Comparison of ENCODE assay signal across 8 cellular contexts in the genomic region with DNA sequence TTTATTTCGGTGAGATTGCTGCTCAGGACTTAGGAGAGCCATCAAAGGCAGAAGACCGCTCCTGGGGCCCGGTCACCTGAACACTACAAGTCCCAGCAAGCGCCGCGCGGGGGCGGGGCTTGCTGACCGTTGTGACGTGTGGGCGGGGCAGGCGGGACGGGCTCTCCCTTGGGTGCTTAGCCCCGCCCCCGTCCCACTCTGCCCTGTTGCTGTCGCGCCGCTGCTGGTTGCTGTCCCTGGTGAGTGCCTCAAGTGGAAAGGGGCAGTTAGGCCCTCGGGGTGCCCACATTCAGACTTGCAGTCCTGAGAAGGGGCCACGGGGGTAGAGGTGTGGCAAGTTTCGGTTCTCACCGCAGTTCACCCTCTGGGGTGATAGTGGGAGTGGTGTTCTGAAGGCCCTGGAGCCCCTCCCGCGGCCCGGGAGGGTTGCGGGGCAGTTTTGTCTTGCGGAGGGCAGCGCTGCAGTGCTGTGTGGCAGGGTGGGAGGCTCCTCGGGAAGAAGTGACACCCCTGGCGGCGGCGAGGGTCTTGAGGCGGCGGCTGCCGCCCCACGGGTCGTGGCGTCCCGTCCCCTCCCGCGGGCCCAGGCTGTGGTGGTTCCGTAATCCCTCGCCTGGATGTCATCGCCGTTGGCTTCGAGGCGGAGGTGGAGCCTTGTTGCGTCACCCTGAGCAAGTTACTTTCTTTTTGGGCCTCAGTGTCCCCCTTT. TPM values are rescaled to one million over a fixed set of nuclear protein-coding genes. Genes with fewer than 3 reads are reported as not detected.
A peak's percentile ranks its signal among the peaks of the same experiment; 100 is the strongest.
DNase-seq lines count a peak whose midpoint lies in the region; ATAC-seq lines count a peak whose summit lies in the region.

A gene with protein sequence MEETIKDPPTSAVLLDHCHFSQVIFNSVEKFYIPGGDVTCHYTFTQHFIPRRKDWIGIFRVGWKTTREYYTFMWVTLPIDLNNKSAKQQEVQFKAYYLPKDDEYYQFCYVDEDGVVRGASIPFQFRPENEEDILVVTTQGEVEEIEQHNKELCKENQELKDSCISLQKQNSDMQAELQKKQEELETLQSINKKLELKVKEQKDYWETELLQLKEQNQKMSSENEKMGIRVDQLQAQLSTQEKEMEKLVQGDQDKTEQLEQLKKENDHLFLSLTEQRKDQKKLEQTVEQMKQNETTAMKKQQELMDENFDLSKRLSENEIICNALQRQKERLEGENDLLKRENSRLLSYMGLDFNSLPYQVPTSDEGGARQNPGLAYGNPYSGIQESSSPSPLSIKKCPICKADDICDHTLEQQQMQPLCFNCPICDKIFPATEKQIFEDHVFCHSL (plus strand): TSS at position 196 of the 709 bp plus-strand sequence. CDS start 10,673 bp downstream, outside the sequence.

- under 1% methylated on average over 48 of the region's 48 CpGs for WGBS in mesenchymal stem cell

- peak within 1 kb of the TSS in 1 of 2 experiments; percentile 92 for H3K14ac ChIP-seq in mesenchymal stem cell (ENCODE audit: low read length in 2 of 2)

- H3K36me3 ChIP-seq in effector memory CD4-positive, alpha-beta T cell (ENCODE audit: control insufficient read depth, insufficient read depth, low read length): no peaks in the 10 kb centered on the region
- H3K36me3 ChIP-seq in mesenchymal stem cell (ENCODE audit: control insufficient read depth in 1 of 2, insufficient read depth in 2 of 2, low read depth in 1 of 2, low read length in 2 of 2): peaks cover 0 to 2% of the 10 kb centered on the region in 2 experiments

- no peaks in the 10 kb centered on the region for H3K27me3 ChIP-seq in effector memory CD4-positive, alpha-beta T cell (replicated peaks; ENCODE audit: control insufficient read depth, insufficient read depth, low read length, poor library complexity, severe bottlenecking)
- H3K27me3 ChIP-seq in mesenchymal stem cell (ENCODE audit: control insufficient read depth in 1 of 2, insufficient read depth in 1 of 2, low read length in 2 of 2): no peaks in the 10 kb centered on the region

- H2BK5ac ChIP-seq in mesenchymal stem cell (ENCODE audit: low read depth, low read length, poor library complexity, severe bottlenecking): peak within 1 kb of the TSS; percentile 52

- peaks cover 20% of the 10 kb centered on the region for H3K79me1 ChIP-seq in mesenchymal stem cell (replicated peaks; ENCODE audit: low read length, poor library complexity, severe bottlenecking)

- peak within 1 kb of the TSS; percentile 91 for H4K91ac ChIP-seq in mesenchymal stem cell (ENCODE audit: low read length)

- peak within 1 kb of the TSS in 1 of 2 experiments; percentile 96 for H3K23ac ChIP-seq in mesenchymal stem cell (ENCODE audit: low read length in 2 of 2)

- DNase-seq in COR-L47 (lab: John Stamatoyannopoulos, UW): peak; percentile 93
- DNase-seq in HUDEP-2 (lab: John Stamatoyannopoulos, UW; ENCODE audit: unreplicated experiment in 76 of 76): peak in 74 of 76 experiments; percentile 43 to 97 (median 85)
- peak; percentile 95 for DNase-seq in NOMO-1 treated with dmso at 0.1 percent for 144 hours (lab: John Stamatoyannopoulos, UW; ENCODE audit: unreplicated experiment)
- peak; percentile 73 to 77 for DNase-seq in activated CD8-positive, alpha-beta memory T cell treated with anti-CD3 and anti-CD28 coated beads for 4 hours (ENCODE audit: low read depth in 2 of 2)
- peak; percentile 78 to 86 (median 82) for DNase-seq in effector memory CD4-positive, alpha-beta T cell
- DNase-seq in mesenchymal stem cell: peak; percentile 94
- DNase-seq in stimulated activated CD8-positive, alpha-beta memory T cell treated with anti-CD3 and anti-CD28 coated beads, Interleukin-12 subunit alpha, Interleukin-12 subunit beta, amount 100 ng/mL, for 4 hours (ENCODE audit: low read depth): peak; percentile 76

- peak within 1 kb of the TSS; percentile 88 to 99 for H3K18ac ChIP-seq in mesenchymal stem cell (ENCODE audit: low read depth in 1 of 2, low read length in 2 of 2)

- peak within 1 kb of the TSS; percentile 89 for H2BK15ac ChIP-seq in mesenchymal stem cell (ENCODE audit: low read depth, poor library complexity, severe bottlenecking)

- H3K4me1 ChIP-seq in effector memory CD4-positive, alpha-beta T cell (ENCODE audit: control insufficient read depth, insufficient read depth, low read length, poor library complexity, severe bottlenecking): peaks cover 12% of the 10 kb centered on the region
- H3K4me1 ChIP-seq in mesenchymal stem cell (ENCODE audit: control insufficient read depth, insufficient read depth, low read depth, low read length): peaks cover 4% of the 10 kb centered on the region

- peak within 1 kb of the TSS; percentile 96 for H2AFZ ChIP-seq in mesenchymal stem cell (ENCODE audit: low read depth, low read length)

- peak within 1 kb of the TSS in 1 of 2 experiments; percentile 77 for H2BK12ac ChIP-seq in mesenchymal stem cell (ENCODE audit: low read length in 2 of 2)

- peak within 1 kb of the TSS; percentile 93 for H3K27ac ChIP-seq in effector memory CD4-positive, alpha-beta T cell (ENCODE audit: insufficient read depth, low read length, poor library complexity, severe bottlenecking)
- H3K27ac ChIP-seq in mesenchymal stem cell (ENCODE audit: low read length, poor library complexity, severe bottlenecking): peak within 1 kb of the TSS; percentile 24

- peak; percentile 64 for ATAC-seq in GM21360 (IDR thresholded peaks at IDR 0.05; ENCODE audit: unreplicated experiment)

- H3K4ac ChIP-seq in mesenchymal stem cell (ENCODE audit: low read depth in 1 of 2, low read length in 2 of 2): peak within 1 kb of the TSS; percentile 82 to 89

- H4K8ac ChIP-seq in mesenchymal stem cell (ENCODE audit: low read length): peak within 1 kb of the TSS; percentile 96

- H3K4me2 ChIP-seq in mesenchymal stem cell (ENCODE audit: low read length, poor library complexity, severe bottlenecking): peak within 1 kb of the TSS; percentile 96

- H2AK5ac ChIP-seq in mesenchymal stem cell (ENCODE audit: low read length, severe bottlenecking): no peak within 1 kb of the TSS

- peak within 1 kb of the TSS; percentile 89 for H3K4me3 ChIP-seq in effector memory CD4-positive, alpha-beta T cell (ENCODE audit: insufficient read depth, low read depth, low read length, poor library complexity, severe bottlenecking)
- peak within 1 kb of the TSS; percentile 99 to 100 for H3K4me3 ChIP-seq in mesenchymal stem cell (ENCODE audit: insufficient read depth in 1 of 2, low read depth in 1 of 2, low read length in 2 of 2)

- H3K9me3 ChIP-seq in effector memory CD4-positive, alpha-beta T cell (ENCODE audit: control insufficient read depth, low read length): no peaks in the 10 kb centered on the region
- H3K9me3 ChIP-seq in mesenchymal stem cell (ENCODE audit: control insufficient read depth, low read length): no peaks in the 10 kb centered on the region

- peak within 1 kb of the TSS; percentile 91 for H2BK120ac ChIP-seq in mesenchymal stem cell (ENCODE audit: low read depth, low read length)

- H3K9ac ChIP-seq in mesenchymal stem cell (ENCODE audit: low read length): peak within 1 kb of the TSS; percentile 98

RNA-seq across cellular contexts. Expression of the gene that starts here (rescaled TPM):
- 89.1 TPM for polyA plus RNA-seq in mesenchymal stem cell (2013, experiment 1 of 2)
- 88.4 TPM for polyA plus RNA-seq in mesenchymal stem cell (2013, experiment 2 of 2)

Comparison
In these comparisons a context has a peak if more than half of its experiments do, and no peak if none do; other contexts are left out.
1. Peak in every context shown above with its lines: DNase-seq, ATAC-seq, H3K4me3 ChIP-seq and H3K27ac ChIP-seq.